Comparison of ENCODE assay signal across 1 cellular context in the genomic region with DNA sequence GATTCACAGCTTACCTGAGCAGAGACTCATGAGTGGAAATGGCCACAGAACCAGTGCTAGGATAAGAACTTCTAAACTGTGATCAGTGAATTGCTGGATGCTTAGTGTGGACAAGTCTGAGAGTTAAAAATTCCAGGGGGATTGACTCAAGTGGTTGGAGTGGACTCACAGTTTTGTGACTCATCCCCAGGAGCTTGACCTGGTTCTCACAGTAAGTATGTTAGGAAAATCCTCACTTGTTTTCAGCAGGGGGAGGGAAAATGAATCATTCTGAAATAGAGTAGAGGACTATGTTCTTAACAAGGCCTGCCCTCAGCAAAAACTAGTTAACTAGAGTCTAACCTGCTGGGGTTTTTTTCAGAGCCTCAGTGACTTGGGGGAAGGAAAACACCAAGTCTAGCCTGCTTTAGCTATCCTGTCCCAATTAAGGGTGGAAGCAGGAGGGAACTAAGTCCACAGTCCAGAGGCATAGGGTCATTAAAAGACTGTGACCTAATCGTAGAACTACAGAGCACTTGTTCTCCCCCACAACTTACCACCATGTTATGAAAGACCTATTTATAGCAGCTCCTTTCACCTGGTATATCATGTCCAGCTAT.
A peak's percentile ranks its signal among the peaks of the same experiment; 100 is the strongest.
TF ChIP-seq lines count a peak whose summit lies in the region.

No MANE protein-coding gene starts in this region.

TF ChIP-seq in K562, 482 proteins besides CTCF, POLR2A, EP300 and RAD21 (continues in another document):
- peak; percentile 29 for TF ChIP-seq PRDM10 (IDR thresholded peaks at IDR 0.05; ENCODE audit: partially characterized antibody)
- no peak for TF ChIP-seq ETV1 (tag; conservative IDR thresholded peaks at IDR 0.05; ENCODE audit: low read depth)
- TF ChIP-seq ARID1B (IDR thresholded peaks at IDR 0.05): peak; percentile 60
- 0 out of 2 replicates have a peak, but pooled peaks have one; percentile 9 for TF ChIP-seq ZEB2 (IDR thresholded peaks at IDR 0.05)
- no peak for TF ChIP-seq FOXM1 (IDR thresholded peaks at IDR 0.05; ENCODE audit: low read depth)
- no peak for TF ChIP-seq FOXM1 (CRISPR knock-in tag; IDR thresholded peaks at IDR 0.05; ENCODE audit: low read depth)
- peak; percentile 77 for TF ChIP-seq SMARCE1 (IDR thresholded peaks at IDR 0.05)
- TF ChIP-seq TEAD2 (tag; IDR thresholded peaks at IDR 0.05): no peak
- TF ChIP-seq, protein P1, sequence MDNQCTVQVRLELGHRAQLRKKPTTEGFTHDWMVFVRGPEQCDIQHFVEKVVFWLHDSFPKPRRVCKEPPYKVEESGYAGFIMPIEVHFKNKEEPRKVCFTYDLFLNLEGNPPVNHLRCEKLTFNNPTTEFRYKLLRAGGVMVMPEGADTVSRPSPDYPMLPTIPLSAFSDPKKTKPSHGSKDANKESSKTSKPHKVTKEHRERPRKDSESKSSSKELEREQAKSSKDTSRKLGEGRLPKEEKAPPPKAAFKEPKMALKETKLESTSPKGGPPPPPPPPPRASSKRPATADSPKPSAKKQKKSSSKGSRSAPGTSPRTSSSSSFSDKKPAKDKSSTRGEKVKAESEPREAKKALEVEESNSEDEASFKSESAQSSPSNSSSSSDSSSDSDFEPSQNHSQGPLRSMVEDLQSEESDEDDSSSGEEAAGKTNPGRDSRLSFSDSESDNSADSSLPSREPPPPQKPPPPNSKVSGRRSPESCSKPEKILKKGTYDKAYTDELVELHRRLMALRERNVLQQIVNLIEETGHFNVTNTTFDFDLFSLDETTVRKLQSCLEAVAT (IDR thresholded peaks at IDR 0.05): peak in 1 of 2 experiments; percentile 28; a peak in 2 of 4 replicates
- peak; percentile 8 for TF ChIP-seq MEIS2 (IDR thresholded peaks at IDR 0.05; ENCODE audit: partially characterized antibody)
- TF ChIP-seq GATA2 (CRISPR knock-in tag; IDR thresholded peaks at IDR 0.05): no peak
- TF ChIP-seq ZFP1 (CRISPR knock-in tag; IDR thresholded peaks at IDR 0.05): no peak
- peak; percentile 67 for TF ChIP-seq DPF2 (IDR thresholded peaks at IDR 0.05)
- TF ChIP-seq C11orf30 (IDR thresholded peaks at IDR 0.05; ENCODE audit: low read depth): no peak
- TF ChIP-seq KAT7 (CRISPR knock-in tag; IDR thresholded peaks at IDR 0.05; ENCODE audit: borderline replicate concordance): no peak
- no peak for TF ChIP-seq HOXB6 (CRISPR knock-in tag; IDR thresholded peaks at IDR 0.05; ENCODE audit: borderline replicate concordance)
- peak; percentile 56 for TF ChIP-seq ZNF316 (IDR thresholded peaks at IDR 0.05)
- no peak for TF ChIP-seq CCAR2 (IDR thresholded peaks at IDR 0.05; ENCODE audit: low read depth, low read length)
- peak; percentile 64 for TF ChIP-seq MTA1 (IDR thresholded peaks at IDR 0.05; ENCODE audit: borderline replicate concordance)
- TF ChIP-seq CUX1 (CRISPR knock-in tag; IDR thresholded peaks at IDR 0.05): 0 out of 2 replicates have a peak, but pooled peaks have one; percentile 10
- TF ChIP-seq NBN (IDR thresholded peaks at IDR 0.05; ENCODE audit: low read depth): peak; percentile 39; the same call in 1 of the 2 replicates
- peak; percentile 29 to 45; a peak in 2 of 4 replicates for TF ChIP-seq TRIM24 (IDR thresholded peaks at IDR 0.05)
- no peak for TF ChIP-seq POLR2AphosphoS5 (IDR thresholded peaks at IDR 0.05; ENCODE audit: control insufficient read depth, insufficient read depth, low read depth, low read length)
- no peak for TF ChIP-seq ZZZ3 (IDR thresholded peaks at IDR 0.05)
- peak in 1 of 2 experiments; percentile 52; a peak in 1 of 4 replicates for TF ChIP-seq FOXK2 (conservative IDR thresholded peaks at IDR 0.05 in 1 of 2, IDR thresholded peaks at IDR 0.05 in 1 of 2; ENCODE audit: low read depth in 2 of 2)
- peak; percentile 71; the same call in 1 of the 2 replicates for TF ChIP-seq TRIM28 (IDR thresholded peaks at IDR 0.05)
- peak; percentile 13 for TF ChIP-seq TAF9B (IDR thresholded peaks at IDR 0.05; ENCODE audit: partially characterized antibody)
- no peak for TF ChIP-seq NEUROD1 (IDR thresholded peaks at IDR 0.05; ENCODE audit: borderline replicate concordance, low read depth, low read length, partially characterized antibody)
- TF ChIP-seq, protein P2, sequence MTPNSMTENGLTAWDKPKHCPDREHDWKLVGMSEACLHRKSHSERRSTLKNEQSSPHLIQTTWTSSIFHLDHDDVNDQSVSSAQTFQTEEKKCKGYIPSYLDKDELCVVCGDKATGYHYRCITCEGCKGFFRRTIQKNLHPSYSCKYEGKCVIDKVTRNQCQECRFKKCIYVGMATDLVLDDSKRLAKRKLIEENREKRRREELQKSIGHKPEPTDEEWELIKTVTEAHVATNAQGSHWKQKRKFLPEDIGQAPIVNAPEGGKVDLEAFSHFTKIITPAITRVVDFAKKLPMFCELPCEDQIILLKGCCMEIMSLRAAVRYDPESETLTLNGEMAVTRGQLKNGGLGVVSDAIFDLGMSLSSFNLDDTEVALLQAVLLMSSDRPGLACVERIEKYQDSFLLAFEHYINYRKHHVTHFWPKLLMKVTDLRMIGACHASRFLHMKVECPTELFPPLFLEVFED (CRISPR knock-in tag; conservative IDR thresholded peaks at IDR 0.05): no peak
- TF ChIP-seq PCBP1 (IDR thresholded peaks at IDR 0.05; ENCODE audit: low read depth, low read length, poor library complexity, severe bottlenecking): no peak
- TF ChIP-seq POLR2B (IDR thresholded peaks at IDR 0.05; ENCODE audit: low read depth, partially characterized antibody): no peak
- no peak for TF ChIP-seq HNRNPLL (IDR thresholded peaks at IDR 0.05; ENCODE audit: low read depth, low read length, poor library complexity, severe bottlenecking)
- TF ChIP-seq, protein P3, sequence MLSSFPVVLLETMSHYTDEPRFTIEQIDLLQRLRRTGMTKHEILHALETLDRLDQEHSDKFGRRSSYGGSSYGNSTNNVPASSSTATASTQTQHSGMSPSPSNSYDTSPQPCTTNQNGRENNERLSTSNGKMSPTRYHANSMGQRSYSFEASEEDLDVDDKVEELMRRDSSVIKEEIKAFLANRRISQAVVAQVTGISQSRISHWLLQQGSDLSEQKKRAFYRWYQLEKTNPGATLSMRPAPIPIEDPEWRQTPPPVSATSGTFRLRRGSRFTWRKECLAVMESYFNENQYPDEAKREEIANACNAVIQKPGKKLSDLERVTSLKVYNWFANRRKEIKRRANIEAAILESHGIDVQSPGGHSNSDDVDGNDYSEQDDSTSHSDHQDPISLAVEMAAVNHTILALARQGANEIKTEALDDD (IDR thresholded peaks at IDR 0.05): peak; percentile 97
- TF ChIP-seq JUN (IDR thresholded peaks at IDR 0.05; ENCODE audit: borderline replicate concordance, low read depth, low read length): peak; percentile 85
- no peak for TF ChIP-seq JUN (CRISPR knock-in tag; IDR thresholded peaks at IDR 0.05; ENCODE audit: borderline replicate concordance)
- peak; percentile 77 for TF ChIP-seq MEF2A (IDR thresholded peaks at IDR 0.05; ENCODE audit: control insufficient read depth, low read depth, low read length)
- TF ChIP-seq EP400 (IDR thresholded peaks at IDR 0.05): no peak
- no peak for TF ChIP-seq SNIP1 (IDR thresholded peaks at IDR 0.05; ENCODE audit: low read depth)
- no peak for TF ChIP-seq ZNF354B (CRISPR knock-in tag; IDR thresholded peaks at IDR 0.05)
- TF ChIP-seq RBFOX2 (IDR thresholded peaks at IDR 0.05; ENCODE audit: low read depth, low read length): 0 out of 2 replicates have a peak, but pooled peaks have one; percentile 19
- TF ChIP-seq JUND (IDR thresholded peaks at IDR 0.05; ENCODE audit: borderline replicate concordance, low read depth, low read length): peak; percentile 85
- TF ChIP-seq JUND (tag; IDR thresholded peaks at IDR 0.05; ENCODE audit: borderline replicate concordance, low read depth, low read length): peak; percentile 88
- TF ChIP-seq ILF3 (IDR thresholded peaks at IDR 0.05; ENCODE audit: borderline replicate concordance): no peak
- 0 out of 2 replicates have a peak, but pooled peaks have one; percentile 22 for TF ChIP-seq TOE1 (IDR thresholded peaks at IDR 0.05; ENCODE audit: borderline replicate concordance)
- TF ChIP-seq TOE1 (CRISPR knock-in tag; IDR thresholded peaks at IDR 0.05; ENCODE audit: borderline replicate concordance, low read depth): no peak
- peak; percentile 87 for TF ChIP-seq ATF3 (IDR thresholded peaks at IDR 0.05)
- TF ChIP-seq ATF3 (CRISPR knock-in tag; conservative IDR thresholded peaks at IDR 0.05): no peak
- TF ChIP-seq ZNF766 (CRISPR knock-in tag; conservative IDR thresholded peaks at IDR 0.05): no peak
- TF ChIP-seq TEAD4 (IDR thresholded peaks at IDR 0.05; ENCODE audit: low read length): peak; percentile 34; the same call in 1 of the 2 replicates
- no peak for TF ChIP-seq TEAD4 (CRISPR knock-in tag; IDR thresholded peaks at IDR 0.05; ENCODE audit: borderline replicate concordance)
- TF ChIP-seq KDM5B (IDR thresholded peaks at IDR 0.05; ENCODE audit: insufficient replicate concordance, low read depth, low read length): no peak
- TF ChIP-seq, protein P4, sequence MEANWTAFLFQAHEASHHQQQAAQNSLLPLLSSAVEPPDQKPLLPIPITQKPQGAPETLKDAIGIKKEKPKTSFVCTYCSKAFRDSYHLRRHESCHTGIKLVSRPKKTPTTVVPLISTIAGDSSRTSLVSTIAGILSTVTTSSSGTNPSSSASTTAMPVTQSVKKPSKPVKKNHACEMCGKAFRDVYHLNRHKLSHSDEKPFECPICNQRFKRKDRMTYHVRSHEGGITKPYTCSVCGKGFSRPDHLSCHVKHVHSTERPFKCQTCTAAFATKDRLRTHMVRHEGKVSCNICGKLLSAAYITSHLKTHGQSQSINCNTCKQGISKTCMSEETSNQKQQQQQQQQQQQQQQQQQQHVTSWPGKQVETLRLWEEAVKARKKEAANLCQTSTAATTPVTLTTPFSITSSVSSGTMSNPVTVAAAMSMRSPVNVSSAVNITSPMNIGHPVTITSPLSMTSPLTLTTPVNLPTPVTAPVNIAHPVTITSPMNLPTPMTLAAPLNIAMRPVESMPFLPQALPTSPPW (CRISPR knock-in tag; IDR thresholded peaks at IDR 0.05): peak; percentile 42; the same call in 1 of the 2 replicates
- TF ChIP-seq KAT8 (IDR thresholded peaks at IDR 0.05; ENCODE audit: low read depth): no peak
- 0 out of 2 replicates have a peak, but pooled peaks have one; percentile 38 for TF ChIP-seq LCOR (CRISPR knock-in tag; IDR thresholded peaks at IDR 0.05)
- TF ChIP-seq NR2C1 (IDR thresholded peaks at IDR 0.05): no peak
- TF ChIP-seq NR2C1 (tag; IDR thresholded peaks at IDR 0.05): 0 out of 2 replicates have a peak, but pooled peaks have one; percentile 16
